Comparison of ENCODE assay signal across 15 cellular contexts in genomic region chr6:150928882-150929281, GRCh38.
DNase-seq lines count a peak whose midpoint lies in the region; ATAC-seq, FAIRE-seq and TF ChIP-seq lines count a peak whose summit lies in the region.
"Had no signal": no experiment of that assay in that cellular context is flagged by ENCODE, and none has a peak within 500 bp of the region (broad histone marks: within the 10 kb centered on the region; RNA-seq: fewer than 3 reads in every experiment).

No MANE protein-coding gene starts in this region.

- DNase-seq in A549 (ENCODE audit: low read depth in 1 of 2, low spot score in 1 of 2) (peak in 1 of 2 experiments; percentile 7), SK-N-MC (ENCODE audit: low read depth, low spot score) (no peak), fibroblast of villous mesenchyme (ENCODE audit: low read depth) (no peak), UCSD-AML1 (lab: John Stamatoyannopoulos, UW; ENCODE audit: unreplicated experiment) (no peak), SKM-1 (lab: John Stamatoyannopoulos, UW; ENCODE audit: unreplicated experiment) (no peak)
- DNase-seq: activated effector memory CD4-positive, alpha-beta T cell treated with anti-CD3 and anti-CD28 coated beads, Interleukin-2, amount 50 U/mL, for 16 hours; colonic mucosa; NCI-H187 treated with DMSO at 0.1 percent for 48 hours had no signal

- H3K9ac ChIP-seq in SK-N-MC (ENCODE audit: insufficient read length): no peak overlapping the region
- H3K9ac ChIP-seq: BLaER1 treated with 17β-estradiol and CSF1 and Interleukin-3, amounts not matched to agents 10 nM and 100 nM had no signal

- POLR2A ChIA-PET in A549 (lab: Yijun Ruan, JAX): no interaction called here

- H3K27ac ChIP-seq in A549 (peak overlapping the region; percentile 17 to 58; a peak in 4 of 6 replicates), SK-N-MC (0 out of 2 replicates have a peak overlapping the region, but pooled peaks have one; percentile 28)
- H3K27ac ChIP-seq: BLaER1 treated with 17β-estradiol and CSF1 and Interleukin-3, amounts not matched to agents 10 nM and 100 nM; colonic mucosa; RWPE1 had no signal

- no peak for TF ChIP-seq POLR2A in A549 (IDR thresholded peaks at IDR 0.05; ENCODE audit: low read length)

- no peak for FAIRE-seq in A549 (lab: Jason Lieb, UNC)
- FAIRE-seq: GM12891 had no signal

- no peak; the same call in 2 of the 3 replicates for TF ChIP-seq CTCF in A549 (IDR thresholded peaks at IDR 0.05)
- peak; percentile 61 for TF ChIP-seq CTCF in GM12873 (IDR thresholded peaks at IDR 0.05; ENCODE audit: insufficient read depth, low read depth, low read length, missing control alignments)
- TF ChIP-seq CTCF in fibroblast of villous mesenchyme (IDR thresholded peaks at IDR 0.05; ENCODE audit: insufficient read depth, low read depth, low read length): peak; percentile 56

- CTCF ChIA-PET in A549 (lab: Yijun Ruan, JAX): interaction anchor here (0.6 to 1.9 kb wide), 4 partner anchors 8 to 448 kb away, joined by 3 to 12 read pairs (median 4); no protein-coding TSS in a partner anchor

- H3K36me3 ChIP-seq in SK-N-MC (ENCODE audit: insufficient read depth, low read length): peaks cover 22% of the 10 kb centered on the region
- H3K36me3 ChIP-seq: colonic mucosa had no signal

- TF ChIP-seq RAD21 in A549 (conservative IDR thresholded peaks at IDR 0.05 in 1 of 2, IDR thresholded peaks at IDR 0.05 in 1 of 2): no peak

- H3K4me1 ChIP-seq in A549: peaks cover 63% of the 10 kb centered on the region
- H3K4me1 ChIP-seq: colonic mucosa had no signal

- ATAC-seq in A549: peak; percentile 78 to 82; a peak in 5 of 6 replicates
- ATAC-seq in HG03039 (IDR thresholded peaks at IDR 0.05; ENCODE audit: unreplicated experiment): no peak
- no peak for ATAC-seq in HG03025 (IDR thresholded peaks at IDR 0.05; ENCODE audit: low FRiP score, unreplicated experiment)
- ATAC-seq: mucosa of descending colon had no signal

- H3K4me3 ChIP-seq in A549 (no peak overlapping the region), SK-N-MC (no peak overlapping the region), fibroblast of villous mesenchyme (ENCODE audit: low read depth, low read length) (no peak overlapping the region)
- H3K4me3 ChIP-seq: BLaER1 treated with 17β-estradiol and CSF1 and Interleukin-3, amounts not matched to agents 10 nM and 100 nM; colonic mucosa; mucosa of descending colon had no signal

- H3K4me2 ChIP-seq in A549: no peak overlapping the region
- H3K4me2 ChIP-seq: BLaER1 treated with 17β-estradiol and CSF1 and Interleukin-3, amounts not matched to agents 10 nM and 100 nM had no signal

- 36% methylated on average over 2 of the region's 3 CpGs for WGBS in A549 (ENCODE audit: missing lambda C conversion rate)

- no peak for TF ChIP-seq EP300 in A549 (IDR thresholded peaks at IDR 0.05)

- H3K9me3 ChIP-seq in A549 (no peaks in the 10 kb centered on the region), SK-N-MC (ENCODE audit: low read depth, low read length) (no peaks in the 10 kb centered on the region)
- H3K9me3 ChIP-seq: BLaER1 treated with 17β-estradiol and CSF1 and Interleukin-3, amounts not matched to agents 10 nM and 100 nM; colonic mucosa; mucosa of descending colon had no signal

TF ChIP-seq in A549, 52 proteins besides CTCF, POLR2A, EP300 and RAD21:
- TF ChIP-seq HOXA7 (CRISPR knock-in tag; IDR thresholded peaks at IDR 0.05) (no peak), RCOR1 (IDR thresholded peaks at IDR 0.05; ENCODE audit: low read depth, low read length) (no peak), CHD2 (IDR thresholded peaks at IDR 0.05; ENCODE audit: low read length, partially characterized antibody) (no peak), ZFP36 (IDR thresholded peaks at IDR 0.05; ENCODE audit: borderline replicate concordance, partially characterized antibody) (no peak), HES2 (IDR thresholded peaks at IDR 0.05) (no peak), NFE2L2 (conservative IDR thresholded peaks at IDR 0.05; ENCODE audit: low read length) (no peak), ESRRA (IDR thresholded peaks at IDR 0.05; ENCODE audit: borderline replicate concordance, low read length) (no peak), BHLHE40 (IDR thresholded peaks at IDR 0.05; ENCODE audit: low read depth, low read length) (no peak), RARB (CRISPR knock-in tag; IDR thresholded peaks at IDR 0.05) (no peak), REST (IDR thresholded peaks at IDR 0.05) (no peak), CHD4 (IDR thresholded peaks at IDR 0.05; ENCODE audit: borderline replicate concordance) (no peak)

Comparison
In these comparisons a context has a peak if more than half of its experiments do, and no peak if none do; other contexts are left out.
1. ATAC-seq: peak in A549 (2 of 2); none in HG03039 (single experiment) and HG03025 (single experiment).